18 cellular contexts compared by ENCODE assay signal in the genomic region with DNA sequence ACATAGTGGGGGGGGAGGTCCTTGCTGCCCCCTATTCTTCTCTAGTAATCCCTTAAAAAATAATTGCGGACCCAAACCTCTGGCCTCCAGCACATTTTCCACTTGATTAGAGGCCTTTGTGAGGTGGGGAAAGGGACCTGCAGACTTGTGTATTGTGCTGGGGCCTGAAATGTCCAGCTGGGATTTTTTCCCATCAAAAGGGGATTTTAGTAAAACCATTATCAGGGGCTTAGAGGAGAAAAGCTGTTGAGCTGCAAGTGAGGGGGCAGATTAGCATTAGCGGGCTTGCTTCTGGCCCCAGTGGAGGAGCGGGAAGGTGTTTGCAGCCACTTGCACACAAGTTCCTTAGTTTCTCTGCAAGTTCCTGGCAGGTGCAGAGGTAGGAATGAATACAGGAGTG. TPM values are rescaled to one million over a fixed set of nuclear protein-coding genes. Genes with fewer than 3 reads are reported as not detected.
"Had no signal": no experiment of that assay in that cellular context is flagged by ENCODE, and none has a peak within 500 bp of the region (broad histone marks: within the 10 kb centered on the region; RNA-seq: fewer than 3 reads in every experiment).

No MANE protein-coding gene starts in this region.

- H3K27ac Mint-ChIP-seq: activated naive CD4-positive, alpha-beta T cell treated with anti-CD3 and anti-CD28 coated beads, Interleukin-2, amount 50 U/mL, for 72 hours; activated T-cell treated with anti-CD3 and anti-CD28 coated beads, Interleukin-2, amount 50 U/mL, for 24 hours; activated T-helper 17 cell treated with anti-CD3 and anti-CD28 coated beads, Interleukin-2, amount 50 U/mL, for 72 hours had no signal

- DNase-seq: activated T-cell treated with anti-CD3 and anti-CD28 coated beads, Interleukin-2, amount 50 U/mL, for 24 hours; aorta; brain microvascular endothelial cell; central memory CD4-positive, alpha-beta T cell; esophagus squamous epithelium; gastrocnemius medialis; head of caudate nucleus; left cardiac atrium; occipital lobe; right lobe of liver; stimulated activated CD4-positive, alpha-beta T cell treated with anti-CD3 and anti-CD28 coated beads, Interleukin-1b, Interleukin-23, amount 100 ng/mL, for 48 hours; stomach; transverse colon had no signal

- H3K27me3 ChIP-seq: brain microvascular endothelial cell, esophagus squamous epithelium, gastrocnemius medialis, right lobe of liver, stomach, transverse colon had no signal

- H3K36me3 Mint-ChIP-seq: activated naive CD4-positive, alpha-beta T cell treated with anti-CD3 and anti-CD28 coated beads, Interleukin-2, amount 50 U/mL, for 72 hours had no signal

- H3K36me3 ChIP-seq: brain microvascular endothelial cell, esophagus squamous epithelium, gastrocnemius medialis, right lobe of liver, transverse colon had no signal

- H3K9me3 ChIP-seq: esophagus squamous epithelium, gastrocnemius medialis, right lobe of liver, stomach, transverse colon had no signal

- ATAC-seq: activated naive CD4-positive, alpha-beta T cell treated with anti-CD3 and anti-CD28 coated beads, Interleukin-2, amount 50 U/mL, for 72 hours; activated T-helper 17 cell treated with anti-CD3 and anti-CD28 coated beads, Interleukin-2, amount 50 U/mL, for 72 hours; gastrocnemius medialis; left cardiac atrium had no signal

- H3K27ac ChIP-seq: brain microvascular endothelial cell, esophagus squamous epithelium, gastrocnemius medialis, right lobe of liver, skin epidermis, stomach, transverse colon had no signal

- H3K9me3 Mint-ChIP-seq: activated naive CD4-positive, alpha-beta T cell treated with anti-CD3 and anti-CD28 coated beads, Interleukin-2, amount 50 U/mL, for 72 hours; activated T-cell treated with anti-CD3 and anti-CD28 coated beads, Interleukin-2, amount 50 U/mL, for 24 hours; activated T-helper 17 cell treated with anti-CD3 and anti-CD28 coated beads, Interleukin-2, amount 50 U/mL, for 72 hours; nephron had no signal

- H3K4me3 Mint-ChIP-seq: activated T-cell treated with anti-CD3 and anti-CD28 coated beads, Interleukin-2, amount 50 U/mL, for 24 hours; activated T-helper 17 cell treated with anti-CD3 and anti-CD28 coated beads, Interleukin-2, amount 50 U/mL, for 72 hours; nephron had no signal

- H3K27me3 Mint-ChIP-seq: activated T-cell treated with anti-CD3 and anti-CD28 coated beads, Interleukin-2, amount 50 U/mL, for 24 hours; activated T-helper 17 cell treated with anti-CD3 and anti-CD28 coated beads, Interleukin-2, amount 50 U/mL, for 72 hours had no signal

- H3K4me3 ChIP-seq: esophagus squamous epithelium, gastrocnemius medialis, right lobe of liver, skin epidermis, stomach, transverse colon had no signal

RNA-seq across cellular contexts. Expression of a gene that starts 48.5 kb away (rescaled TPM):
- total RNA-seq: mononuclear cell had no signal
